In the genomic region with DNA sequence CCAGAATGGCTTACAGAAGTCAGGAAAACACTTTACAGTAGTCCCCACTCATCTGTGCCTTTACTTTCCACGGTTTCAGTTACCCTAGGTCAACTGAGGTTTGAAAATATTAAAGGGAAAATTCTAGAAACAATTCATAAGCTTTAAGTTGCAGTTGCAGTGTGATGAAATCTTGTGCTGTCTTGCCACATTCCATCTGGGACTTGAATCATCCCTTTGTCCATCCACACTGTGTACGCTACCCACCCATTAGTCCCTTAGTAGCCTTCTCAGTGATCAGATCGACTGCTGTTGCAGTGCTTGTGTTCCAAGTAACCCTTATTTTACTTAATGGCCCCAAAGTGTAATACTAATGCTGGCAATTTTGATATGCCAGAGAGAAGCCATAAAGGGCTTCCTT, we compare ENCODE assay signal across 19 cellular contexts. TPM values are rescaled to one million over a fixed set of nuclear protein-coding genes. Genes with fewer than 3 reads are reported as not detected.
DNase-seq lines count a peak whose midpoint lies in the region; ATAC-seq and TF ChIP-seq lines count a peak whose summit lies in the region.
"Had no signal": no experiment of that assay in that cellular context is flagged by ENCODE, and none has a peak within 500 bp of the region (broad histone marks: within the 10 kb centered on the region; RNA-seq: fewer than 3 reads in every experiment).

No MANE protein-coding gene starts in this region.

- H3K4ac ChIP-seq in trophoblast cell (ENCODE audit: low read depth, low read length), result no peak overlapping the region

- TF ChIP-seq POLR2A in erythroblast (IDR thresholded peaks at IDR 0.05; ENCODE audit: low read length), result no peak

- H2BK120ac ChIP-seq in trophoblast cell (ENCODE audit: insufficient read depth, low read length, poor library complexity), result no peak overlapping the region

- no peaks in the 10 kb centered on the region for H3K9me3 ChIP-seq in adipocyte (ENCODE audit: control insufficient read depth, low read length)
- H3K9me3 ChIP-seq in trophoblast cell (ENCODE audit: insufficient read depth, low read depth, low read length), result no peaks in the 10 kb centered on the region
- H3K9me3 ChIP-seq: pancreas, right lobe of liver, SJSA1 had no signal

- H3K79me2 ChIP-seq in trophoblast cell (ENCODE audit: control insufficient read depth, insufficient read depth, low read length, poor library complexity), result no peaks in the 10 kb centered on the region

- ATAC-seq in HG03571 (IDR thresholded peaks at IDR 0.05; ENCODE audit: unreplicated experiment), result no peak
- ATAC-seq: left cardiac atrium, natural killer cell, pancreas, right lobe of liver, WTC11 had no signal

- no peaks in the 10 kb centered on the region for H3K27me3 ChIP-seq in adipocyte (replicated peaks; ENCODE audit: control insufficient read depth, insufficient read depth, low read length)
- H3K27me3 ChIP-seq in trophoblast cell (ENCODE audit: insufficient read depth, low read length), result no peaks in the 10 kb centered on the region
- H3K27me3 ChIP-seq: pancreas, right lobe of liver, SJSA1 had no signal

- no peak overlapping the region for H4K8ac ChIP-seq in trophoblast cell (ENCODE audit: low read depth, low read length)

- H4K12ac ChIP-seq in trophoblast cell (ENCODE audit: low read depth, low read length), result no peak overlapping the region

- H3K4me2 ChIP-seq in trophoblast cell (ENCODE audit: low read length), result no peak overlapping the region

- H3K18ac ChIP-seq in trophoblast cell (ENCODE audit: low read length), result no peak overlapping the region

- H3K14ac ChIP-seq in trophoblast cell (ENCODE audit: low read length), result no peak overlapping the region

- H3K9ac ChIP-seq in adipocyte (ENCODE audit: low read length) (peak overlapping the region; percentile 70), trophoblast cell (ENCODE audit: low read length) (no peak overlapping the region)

- no peak for TF ChIP-seq CTCF in fibroblast of mammary gland (conservative IDR thresholded peaks at IDR 0.05; ENCODE audit: control insufficient read depth, insufficient read depth, low read depth, low read length)

- H2AFZ ChIP-seq in trophoblast cell (ENCODE audit: insufficient read depth, low read length, poor library complexity), result no peak overlapping the region

- no peak overlapping the region for H2BK5ac ChIP-seq in trophoblast cell (ENCODE audit: low read depth, low read length, poor library complexity)

- peaks cover 20% of the 10 kb centered on the region for H3K36me3 ChIP-seq in adipocyte (ENCODE audit: control insufficient read depth, insufficient read depth, low read length, severe bottlenecking)
- peaks cover 9% of the 10 kb centered on the region in 2 experiments for H3K36me3 ChIP-seq in trophoblast cell (ENCODE audit: control insufficient read depth in 1 of 2, insufficient read depth in 2 of 2, low read length in 2 of 2)
- H3K36me3 ChIP-seq: pancreas, right lobe of liver had no signal

- no peak overlapping the region for H3K23ac ChIP-seq in trophoblast cell (ENCODE audit: low read length)

- H3K79me1 ChIP-seq in trophoblast cell (ENCODE audit: low read length), result no peaks in the 10 kb centered on the region

- H3K4me3 ChIP-seq in adipocyte (ENCODE audit: low read length) (no peak overlapping the region), fibroblast of mammary gland (ENCODE audit: control insufficient read depth, low read depth, low read length) (no peak overlapping the region), trophoblast cell (ENCODE audit: low read depth, low read length) (no peak overlapping the region)
- H3K4me3 ChIP-seq: pancreas, right lobe of liver, SJSA1 had no signal

- H3K4me1 ChIP-seq in adipocyte (ENCODE audit: control insufficient read depth, insufficient read depth, low read length) (peaks cover 17% of the 10 kb centered on the region), trophoblast cell (ENCODE audit: control insufficient read depth in 1 of 2, insufficient read depth in 2 of 2, low read length in 2 of 2) (no peaks in the 10 kb centered on the region)
- H3K4me1 ChIP-seq: pancreas, right lobe of liver, SJSA1 had no signal

- no peak overlapping the region for H3K27ac ChIP-seq in trophoblast cell (ENCODE audit: low read depth, low read length)
- H3K27ac ChIP-seq: pancreas, right lobe of liver, SJSA1 had no signal

- H2AK5ac ChIP-seq in trophoblast cell (ENCODE audit: low read length), result no peak overlapping the region

- no peak overlapping the region for H2BK12ac ChIP-seq in trophoblast cell (ENCODE audit: low read length)

- peak overlapping the region; percentile 43 for H4K91ac ChIP-seq in trophoblast cell (ENCODE audit: low read depth, low read length)

- peak; percentile 50 for DNase-seq in GM03348 (ENCODE audit: low spot score)
- DNase-seq in adipocyte (ENCODE audit: low read depth), result peak; percentile 67
- peak; percentile 82 for DNase-seq in fibroblast of mammary gland (ENCODE audit: low read depth)
- peak; percentile 5 to 71 for DNase-seq in trophoblast cell
- DNase-seq in erythroblast (lab: John Stamatoyannopoulos, UW), result no peak
- no peak for DNase-seq in SW 1271 (lab: John Stamatoyannopoulos, UW)
- no peak for DNase-seq in C1 segment of cervical spinal cord (lab: John Stamatoyannopoulos, UW)
- DNase-seq: activated CD4-positive, alpha-beta T cell treated with anti-CD3 and anti-CD28 coated beads, Interleukin-2, amount 50 U/mL, for 48 hours; activated naive CD4-positive, alpha-beta T cell; CD4-positive, alpha-beta T cell; KBM-7; left cardiac atrium; natural killer cell; NCI-H1694 treated with DMSO at 0.1 percent for 48 hours; pancreas; right lobe of liver had no signal

- WGBS in trophoblast cell (ENCODE audit: extremely low coverage, insufficient coverage, insufficient read length), result no CpG with 5 or more reads among the region's 3 CpGs

RNA-seq across cellular contexts. Expression of gene ZCCHC17, which starts 30.5 kb away (rescaled TPM):
- polyA plus RNA-seq in trophoblast cell (2013), result 38.6 and 38.9 TPM in 2 replicates

RNA-seq across cellular contexts. Expression of gene SNRNP40, which starts 30.8 kb away (rescaled TPM):
- polyA plus RNA-seq in trophoblast cell (2013), result 35.8 and 36.3 TPM in 2 replicates

RNA-seq across cellular contexts. Expression of gene FABP3, which starts 45.5 kb away (rescaled TPM):
- polyA plus RNA-seq in trophoblast cell (2013), result 2.1 and 2.5 TPM in 2 replicates

Comparison
In these comparisons a context has a peak if more than half of its experiments do, and no peak if none do; other contexts are left out.
1. DNase-seq: peak in GM03348 (single experiment), adipocyte (single experiment), fibroblast of mammary gland (single experiment) and trophoblast cell (2 of 2); none in erythroblast (0 of 2), SW 1271 (0 of 2) and C1 segment of cervical spinal cord (0 of 14).